Comparison of ENCODE assay signal across 18 cellular contexts in genomic region chr10:52759154-52759553, GRCh38. TPM values are rescaled to one million over a fixed set of nuclear protein-coding genes. Genes with fewer than 3 reads are reported as not detected.
"Had no signal": no experiment of that assay in that cellular context is flagged by ENCODE, and none has a peak within 500 bp of the region (broad histone marks: within the 10 kb centered on the region; RNA-seq: fewer than 3 reads in every experiment).

No MANE protein-coding gene starts in this region.

- DNase-seq: activated CD4-positive, alpha-beta T cell treated with anti-CD3 and anti-CD28 coated beads for 1 hour; activated CD4-positive, alpha-beta T cell treated with anti-CD3 and anti-CD28 coated beads, Interleukin-2, amount 50 U/mL, for 4 hours; activated effector memory CD4-positive, alpha-beta T cell treated with Interleukin-2 at 50 U/mL for 16 hours; activated naive CD4-positive, alpha-beta T cell treated with anti-CD3 and anti-CD28 coated beads, Interleukin-2, amount 50 U/mL, for 16 hours; activated T-cell treated with anti-CD3 and anti-CD28 coated beads, Interleukin-2, amount 50 U/mL, for 1 hour; caudate nucleus; foreskin fibroblast; naive thymus-derived CD8-positive, alpha-beta T cell; stimulated activated CD4-positive, alpha-beta T cell treated with anti-CD3 and anti-CD28 coated beads, Interleukin-2, amount 100 ng/mL, for 48 hours; stimulated activated naive B cell treated with anti-CD40 and anti-IgM and Interleukin-4, amounts not matched to agents 10 μg/mL and 1 μg/mL and 100 μg/mL, for 72 hours; SW 1271; tibial artery had no signal

- H3K4me3 ChIP-seq: tibial artery had no signal

- H3K27me3 ChIP-seq: tibial artery had no signal

- H3K9me3 ChIP-seq: tibial artery had no signal

- H3K27ac ChIP-seq: parathyroid adenoma, tibial artery had no signal

- H3K4me1 ChIP-seq: parathyroid adenoma, tibial artery had no signal

- H3K36me3 ChIP-seq: tibial artery had no signal

- ATAC-seq: esophagus mucosa; naive thymus-derived CD8-positive, alpha-beta T cell; stimulated activated naive B cell treated with anti-CD40 and anti-IgM and Interleukin-4, amounts not matched to agents 10 μg/mL and 1 μg/mL and 100 μg/mL, for 72 hours had no signal

RNA-seq across cellular contexts. Expression of gene MBL2, which starts 13.4 kb away (rescaled TPM):
- total RNA-seq: esophagus mucosa; naive thymus-derived CD8-positive, alpha-beta T cell; SK-MEL-5; skeletal muscle tissue; T-helper 2 cell treated with Interferon-gamma antibody and Interleukin-4, amounts not matched to agents 100 ng/mL and 5 ng/mL, for 36 hours had no signal
- polyA plus RNA-seq: adipose tissue; naive thymus-derived CD8-positive, alpha-beta T cell had no signal
